ENCODE assay signal across 1 cellular context in the genomic region with DNA sequence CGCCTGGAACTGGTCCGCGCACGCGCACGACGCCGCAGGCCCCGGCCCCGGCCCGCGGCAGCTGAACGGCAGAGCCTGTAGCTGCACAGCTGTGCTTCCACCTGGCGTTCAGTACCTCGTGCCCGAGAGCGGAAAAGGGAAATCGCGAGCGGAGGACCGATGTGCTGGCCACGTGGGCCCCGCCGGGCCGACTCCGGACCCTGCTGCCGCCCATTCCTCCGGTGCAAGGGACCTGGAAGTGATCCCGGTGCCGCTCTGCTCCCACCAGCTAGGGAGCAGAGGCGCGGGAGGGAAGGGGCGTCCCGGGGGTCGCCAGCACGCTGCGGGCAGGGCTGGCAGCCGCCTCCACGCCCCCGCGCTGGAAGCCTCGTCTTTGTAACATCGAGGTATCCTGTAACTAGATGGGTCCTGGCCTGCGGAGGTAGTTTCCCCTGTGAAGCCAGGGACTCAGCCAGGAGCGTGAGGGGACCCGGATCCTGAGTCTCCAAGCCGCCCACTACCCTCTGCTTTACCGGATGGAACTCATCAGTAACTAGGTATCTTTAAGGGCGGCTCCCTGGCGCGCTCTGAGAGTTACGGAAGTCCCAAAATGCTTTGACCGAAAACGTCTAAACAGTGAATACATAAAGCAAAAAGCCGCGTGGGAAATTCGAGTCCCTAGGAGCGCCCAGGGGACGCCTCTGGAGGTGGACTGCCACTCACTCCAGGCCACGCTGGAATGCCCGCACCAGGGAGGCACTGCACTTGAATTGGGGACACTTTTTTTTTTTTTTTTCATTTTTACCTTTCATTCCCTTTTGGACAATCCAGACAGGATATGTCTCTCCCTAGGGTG.
TF ChIP-seq lines count a peak whose summit lies in the region.

No MANE protein-coding gene starts in this region.

TF ChIP-seq in K562, 482 proteins besides CTCF, POLR2A, EP300 and RAD21 (continued from another document and continues in another):
- TF ChIP-seq, protein P1, sequence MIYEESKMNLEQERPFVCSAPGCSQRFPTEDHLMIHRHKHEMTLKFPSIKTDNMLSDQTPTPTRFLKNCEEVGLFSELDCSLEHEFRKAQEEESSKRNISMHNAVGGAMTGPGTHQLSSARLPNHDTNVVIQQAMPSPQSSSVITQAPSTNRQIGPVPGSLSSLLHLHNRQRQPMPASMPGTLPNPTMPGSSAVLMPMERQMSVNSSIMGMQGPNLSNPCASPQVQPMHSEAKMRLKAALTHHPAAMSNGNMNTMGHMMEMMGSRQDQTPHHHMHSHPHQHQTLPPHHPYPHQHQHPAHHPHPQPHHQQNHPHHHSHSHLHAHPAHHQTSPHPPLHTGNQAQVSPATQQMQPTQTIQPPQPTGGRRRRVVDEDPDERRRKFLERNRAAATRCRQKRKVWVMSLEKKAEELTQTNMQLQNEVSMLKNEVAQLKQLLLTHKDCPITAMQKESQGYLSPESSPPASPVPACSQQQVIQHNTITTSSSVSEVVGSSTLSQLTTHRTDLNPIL (CRISPR knock-in tag; IDR thresholded peaks at IDR 0.05) = no peak
- peak; percentile 80; the same call in 1 of the 2 replicates for TF ChIP-seq ZBTB17 (CRISPR knock-in tag; IDR thresholded peaks at IDR 0.05)
- TF ChIP-seq, protein P2, sequence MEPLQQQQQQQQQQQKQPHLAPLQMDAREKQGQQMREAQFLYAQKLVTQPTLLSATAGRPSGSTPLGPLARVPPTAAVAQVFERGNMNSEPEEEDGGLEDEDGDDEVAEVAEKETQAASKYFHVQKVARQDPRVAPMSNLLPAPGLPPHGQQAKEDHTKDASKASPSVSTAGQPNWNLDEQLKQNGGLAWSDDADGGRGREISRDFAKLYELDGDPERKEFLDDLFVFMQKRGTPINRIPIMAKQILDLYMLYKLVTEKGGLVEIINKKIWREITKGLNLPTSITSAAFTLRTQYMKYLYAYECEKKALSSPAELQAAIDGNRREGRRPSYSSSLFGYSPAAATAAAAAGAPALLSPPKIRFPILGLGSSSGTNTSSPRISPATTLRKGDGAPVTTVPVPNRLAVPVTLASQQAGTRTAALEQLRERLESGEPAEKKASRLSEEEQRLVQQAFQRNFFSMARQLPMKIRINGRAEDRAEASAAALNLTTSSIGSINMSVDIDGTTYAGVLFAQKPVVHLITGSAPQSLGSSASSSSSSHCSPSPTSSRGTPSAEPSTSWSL (CRISPR knock-in tag; IDR thresholded peaks at IDR 0.05; ENCODE audit: borderline replicate concordance) = no peak
- TF ChIP-seq NCOA4 (IDR thresholded peaks at IDR 0.05; ENCODE audit: partially characterized antibody) = no peak
- peak; percentile 86 for TF ChIP-seq ZFX (CRISPR knock-in tag; IDR thresholded peaks at IDR 0.05)
- TF ChIP-seq, protein P3, sequence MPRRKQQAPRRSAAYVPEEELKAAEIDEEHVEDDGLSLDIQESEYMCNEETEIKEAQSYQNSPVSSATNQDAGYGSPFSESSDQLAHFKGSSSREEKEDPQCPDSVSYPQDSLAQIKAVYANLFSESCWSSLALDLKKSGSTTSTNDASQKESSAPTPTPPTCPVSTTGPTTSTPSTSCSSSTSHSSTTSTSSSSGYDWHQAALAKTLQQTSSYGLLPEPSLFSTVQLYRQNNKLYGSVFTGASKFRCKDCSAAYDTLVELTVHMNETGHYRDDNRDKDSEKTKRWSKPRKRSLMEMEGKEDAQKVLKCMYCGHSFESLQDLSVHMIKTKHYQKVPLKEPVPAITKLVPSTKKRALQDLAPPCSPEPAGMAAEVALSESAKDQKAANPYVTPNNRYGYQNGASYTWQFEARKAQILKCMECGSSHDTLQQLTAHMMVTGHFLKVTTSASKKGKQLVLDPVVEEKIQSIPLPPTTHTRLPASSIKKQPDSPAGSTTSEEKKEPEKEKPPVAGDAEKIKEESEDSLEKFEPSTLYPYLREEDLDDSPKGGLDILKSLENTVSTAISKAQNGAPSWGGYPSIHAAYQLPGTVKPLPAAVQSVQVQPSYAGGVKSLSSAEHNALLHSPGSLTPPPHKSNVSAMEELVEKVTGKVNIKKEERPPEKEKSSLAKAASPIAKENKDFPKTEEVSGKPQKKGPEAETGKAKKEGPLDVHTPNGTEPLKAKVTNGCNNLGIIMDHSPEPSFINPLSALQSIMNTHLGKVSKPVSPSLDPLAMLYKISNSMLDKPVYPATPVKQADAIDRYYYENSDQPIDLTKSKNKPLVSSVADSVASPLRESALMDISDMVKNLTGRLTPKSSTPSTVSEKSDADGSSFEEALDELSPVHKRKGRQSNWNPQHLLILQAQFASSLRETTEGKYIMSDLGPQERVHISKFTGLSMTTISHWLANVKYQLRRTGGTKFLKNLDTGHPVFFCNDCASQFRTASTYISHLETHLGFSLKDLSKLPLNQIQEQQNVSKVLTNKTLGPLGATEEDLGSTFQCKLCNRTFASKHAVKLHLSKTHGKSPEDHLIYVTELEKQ (CRISPR knock-in tag; IDR thresholded peaks at IDR 0.05) = no peak
- TF ChIP-seq, protein P4, sequence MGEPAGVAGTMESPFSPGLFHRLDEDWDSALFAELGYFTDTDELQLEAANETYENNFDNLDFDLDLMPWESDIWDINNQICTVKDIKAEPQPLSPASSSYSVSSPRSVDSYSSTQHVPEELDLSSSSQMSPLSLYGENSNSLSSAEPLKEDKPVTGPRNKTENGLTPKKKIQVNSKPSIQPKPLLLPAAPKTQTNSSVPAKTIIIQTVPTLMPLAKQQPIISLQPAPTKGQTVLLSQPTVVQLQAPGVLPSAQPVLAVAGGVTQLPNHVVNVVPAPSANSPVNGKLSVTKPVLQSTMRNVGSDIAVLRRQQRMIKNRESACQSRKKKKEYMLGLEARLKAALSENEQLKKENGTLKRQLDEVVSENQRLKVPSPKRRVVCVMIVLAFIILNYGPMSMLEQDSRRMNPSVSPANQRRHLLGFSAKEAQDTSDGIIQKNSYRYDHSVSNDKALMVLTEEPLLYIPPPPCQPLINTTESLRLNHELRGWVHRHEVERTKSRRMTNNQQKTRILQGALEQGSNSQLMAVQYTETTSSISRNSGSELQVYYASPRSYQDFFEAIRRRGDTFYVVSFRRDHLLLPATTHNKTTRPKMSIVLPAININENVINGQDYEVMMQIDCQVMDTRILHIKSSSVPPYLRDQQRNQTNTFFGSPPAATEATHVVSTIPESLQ (CRISPR knock-in tag; IDR thresholded peaks at IDR 0.05) = peak; percentile 94
- peak; percentile 50; the same call in 1 of the 2 replicates for TF ChIP-seq NR2C2 (CRISPR knock-in tag; IDR thresholded peaks at IDR 0.05)
- peak; percentile 34; the same call in 1 of the 2 replicates for TF ChIP-seq NR2C2 (tag; IDR thresholded peaks at IDR 0.05)
- TF ChIP-seq NCOA2 (IDR thresholded peaks at IDR 0.05; ENCODE audit: partially characterized antibody in 2 of 2) = no peak
- TF ChIP-seq HMGN3 (IDR thresholded peaks at IDR 0.05; ENCODE audit: borderline replicate concordance, extremely low read depth, insufficient read length, low read depth, low read length) = peak; percentile 57
- TF ChIP-seq, protein P5, sequence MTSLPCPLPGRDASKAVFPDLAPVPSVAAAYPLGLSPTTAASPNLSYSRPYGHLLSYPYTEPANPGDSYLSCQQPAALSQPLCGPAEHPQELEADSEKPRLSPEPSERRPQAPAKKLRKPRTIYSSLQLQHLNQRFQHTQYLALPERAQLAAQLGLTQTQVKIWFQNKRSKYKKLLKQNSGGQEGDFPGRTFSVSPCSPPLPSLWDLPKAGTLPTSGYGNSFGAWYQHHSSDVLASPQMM (CRISPR knock-in tag; IDR thresholded peaks at IDR 0.05) = no peak
- TF ChIP-seq, protein P6, sequence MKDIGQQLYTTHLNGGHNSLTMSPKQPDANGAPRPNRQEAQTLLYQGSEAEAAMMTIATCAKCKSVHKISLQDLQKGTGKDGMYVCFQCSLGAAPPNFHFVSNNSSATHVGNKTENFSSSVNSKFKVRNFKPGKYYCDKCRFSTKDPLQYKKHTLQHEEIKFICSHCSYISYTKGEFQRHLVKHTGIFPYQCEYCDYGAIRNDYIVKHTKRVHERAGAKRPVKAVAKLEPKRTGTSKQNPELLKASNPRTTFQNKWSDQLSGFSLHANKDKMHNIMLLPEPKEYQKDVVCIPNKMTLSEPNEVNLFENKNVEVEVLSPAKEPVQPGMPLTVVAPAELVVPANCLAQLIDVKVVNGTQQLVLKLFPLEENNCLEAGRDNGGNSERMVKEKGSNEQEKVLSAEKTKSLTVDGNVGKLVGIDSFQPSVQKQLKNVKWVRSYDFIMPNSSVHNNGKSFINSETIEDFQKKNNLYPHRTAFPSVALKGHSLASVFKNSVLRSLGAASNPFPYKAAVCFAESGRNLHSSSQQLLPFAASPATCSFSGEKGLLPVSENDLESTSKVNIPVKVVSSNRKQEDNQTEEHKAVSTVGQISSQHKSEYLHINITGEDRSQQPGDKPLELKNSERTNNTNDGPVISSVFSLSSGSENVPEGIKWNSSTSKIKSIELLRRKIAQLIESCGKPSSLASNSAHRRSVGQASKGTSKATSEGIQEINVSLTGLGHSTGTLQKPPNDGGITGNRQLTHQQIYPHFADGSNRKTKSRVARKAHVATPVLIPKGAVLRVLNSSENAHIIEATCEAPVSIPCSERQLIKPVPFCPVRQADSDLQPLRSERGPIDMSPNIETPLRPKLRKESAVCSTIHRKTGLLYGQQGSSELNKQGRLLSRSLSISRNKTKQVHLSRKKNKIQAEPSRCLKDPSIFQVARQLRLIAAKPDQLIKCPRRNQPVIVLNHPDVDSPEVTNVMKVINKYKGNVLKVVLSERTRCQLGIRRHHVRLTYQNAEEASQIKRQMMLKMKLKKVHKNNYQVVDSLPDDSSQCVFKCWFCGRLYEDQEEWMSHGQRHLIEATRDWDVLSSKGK (CRISPR knock-in tag; IDR thresholded peaks at IDR 0.05) = no peak
- TF ChIP-seq, protein P7, sequence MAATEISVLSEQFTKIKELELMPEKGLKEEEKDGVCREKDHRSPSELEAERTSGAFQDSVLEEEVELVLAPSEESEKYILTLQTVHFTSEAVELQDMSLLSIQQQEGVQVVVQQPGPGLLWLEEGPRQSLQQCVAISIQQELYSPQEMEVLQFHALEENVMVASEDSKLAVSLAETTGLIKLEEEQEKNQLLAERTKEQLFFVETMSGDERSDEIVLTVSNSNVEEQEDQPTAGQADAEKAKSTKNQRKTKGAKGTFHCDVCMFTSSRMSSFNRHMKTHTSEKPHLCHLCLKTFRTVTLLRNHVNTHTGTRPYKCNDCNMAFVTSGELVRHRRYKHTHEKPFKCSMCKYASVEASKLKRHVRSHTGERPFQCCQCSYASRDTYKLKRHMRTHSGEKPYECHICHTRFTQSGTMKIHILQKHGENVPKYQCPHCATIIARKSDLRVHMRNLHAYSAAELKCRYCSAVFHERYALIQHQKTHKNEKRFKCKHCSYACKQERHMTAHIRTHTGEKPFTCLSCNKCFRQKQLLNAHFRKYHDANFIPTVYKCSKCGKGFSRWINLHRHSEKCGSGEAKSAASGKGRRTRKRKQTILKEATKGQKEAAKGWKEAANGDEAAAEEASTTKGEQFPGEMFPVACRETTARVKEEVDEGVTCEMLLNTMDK (IDR thresholded peaks at IDR 0.05; ENCODE audit: borderline replicate concordance, insufficient read depth, low read depth, low read length, poor library complexity, severe bottlenecking) = no peak
- peak; percentile 14 for TF ChIP-seq TAF1 (IDR thresholded peaks at IDR 0.05; ENCODE audit: control insufficient read depth, extremely low read depth, insufficient read depth, low read length, severe bottlenecking)
- peak; percentile 27; the same call in 1 of the 2 replicates for TF ChIP-seq JUN (IDR thresholded peaks at IDR 0.05; ENCODE audit: borderline replicate concordance, low read depth, low read length)
- TF ChIP-seq JUN (CRISPR knock-in tag; IDR thresholded peaks at IDR 0.05; ENCODE audit: borderline replicate concordance) = no peak
- TF ChIP-seq RUNX1 (IDR thresholded peaks at IDR 0.05; ENCODE audit: low read depth) = no peak
- no peak for TF ChIP-seq ELF4 (CRISPR knock-in tag; IDR thresholded peaks at IDR 0.05)
- TF ChIP-seq, protein P8, sequence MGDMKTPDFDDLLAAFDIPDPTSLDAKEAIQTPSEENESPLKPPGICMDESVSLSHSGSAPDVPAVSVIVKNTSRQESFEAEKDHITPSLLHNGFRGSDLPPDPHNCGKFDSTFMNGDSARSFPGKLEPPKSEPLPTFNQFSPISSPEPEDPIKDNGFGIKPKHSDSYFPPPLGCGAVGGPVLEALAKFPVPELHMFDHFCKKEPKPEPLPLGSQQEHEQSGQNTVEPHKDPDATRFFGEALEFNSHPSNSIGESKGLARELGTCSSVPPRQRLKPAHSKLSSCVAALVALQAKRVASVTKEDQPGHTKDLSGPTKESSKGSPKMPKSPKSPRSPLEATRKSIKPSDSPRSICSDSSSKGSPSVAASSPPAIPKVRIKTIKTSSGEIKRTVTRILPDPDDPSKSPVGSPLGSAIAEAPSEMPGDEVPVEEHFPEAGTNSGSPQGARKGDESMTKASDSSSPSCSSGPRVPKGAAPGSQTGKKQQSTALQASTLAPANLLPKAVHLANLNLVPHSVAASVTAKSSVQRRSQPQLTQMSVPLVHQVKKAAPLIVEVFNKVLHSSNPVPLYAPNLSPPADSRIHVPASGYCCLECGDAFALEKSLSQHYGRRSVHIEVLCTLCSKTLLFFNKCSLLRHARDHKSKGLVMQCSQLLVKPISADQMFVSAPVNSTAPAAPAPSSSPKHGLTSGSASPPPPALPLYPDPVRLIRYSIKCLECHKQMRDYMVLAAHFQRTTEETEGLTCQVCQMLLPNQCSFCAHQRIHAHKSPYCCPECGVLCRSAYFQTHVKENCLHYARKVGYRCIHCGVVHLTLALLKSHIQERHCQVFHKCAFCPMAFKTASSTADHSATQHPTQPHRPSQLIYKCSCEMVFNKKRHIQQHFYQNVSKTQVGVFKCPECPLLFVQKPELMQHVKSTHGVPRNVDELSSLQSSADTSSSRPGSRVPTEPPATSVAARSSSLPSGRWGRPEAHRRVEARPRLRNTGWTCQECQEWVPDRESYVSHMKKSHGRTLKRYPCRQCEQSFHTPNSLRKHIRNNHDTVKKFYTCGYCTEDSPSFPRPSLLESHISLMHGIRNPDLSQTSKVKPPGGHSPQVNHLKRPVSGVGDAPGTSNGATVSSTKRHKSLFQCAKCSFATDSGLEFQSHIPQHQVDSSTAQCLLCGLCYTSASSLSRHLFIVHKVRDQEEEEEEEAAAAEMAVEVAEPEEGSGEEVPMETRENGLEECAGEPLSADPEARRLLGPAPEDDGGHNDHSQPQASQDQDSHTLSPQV (IDR thresholded peaks at IDR 0.05) = peak; percentile 93
- TF ChIP-seq SAFB2 (IDR thresholded peaks at IDR 0.05; ENCODE audit: borderline replicate concordance, low read depth, low read length, severe bottlenecking) = no peak
- TF ChIP-seq, protein P9, sequence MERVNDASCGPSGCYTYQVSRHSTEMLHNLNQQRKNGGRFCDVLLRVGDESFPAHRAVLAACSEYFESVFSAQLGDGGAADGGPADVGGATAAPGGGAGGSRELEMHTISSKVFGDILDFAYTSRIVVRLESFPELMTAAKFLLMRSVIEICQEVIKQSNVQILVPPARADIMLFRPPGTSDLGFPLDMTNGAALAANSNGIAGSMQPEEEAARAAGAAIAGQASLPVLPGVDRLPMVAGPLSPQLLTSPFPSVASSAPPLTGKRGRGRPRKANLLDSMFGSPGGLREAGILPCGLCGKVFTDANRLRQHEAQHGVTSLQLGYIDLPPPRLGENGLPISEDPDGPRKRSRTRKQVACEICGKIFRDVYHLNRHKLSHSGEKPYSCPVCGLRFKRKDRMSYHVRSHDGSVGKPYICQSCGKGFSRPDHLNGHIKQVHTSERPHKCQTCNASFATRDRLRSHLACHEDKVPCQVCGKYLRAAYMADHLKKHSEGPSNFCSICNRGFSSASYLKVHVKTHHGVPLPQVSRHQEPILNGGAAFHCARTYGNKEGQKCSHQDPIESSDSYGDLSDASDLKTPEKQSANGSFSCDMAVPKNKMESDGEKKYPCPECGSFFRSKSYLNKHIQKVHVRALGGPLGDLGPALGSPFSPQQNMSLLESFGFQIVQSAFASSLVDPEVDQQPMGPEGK (CRISPR knock-in tag; IDR thresholded peaks at IDR 0.05; ENCODE audit: borderline replicate concordance) = 0 out of 2 replicates have a peak, but pooled peaks have one; percentile 55
- TF ChIP-seq ESRRB (CRISPR knock-in tag; IDR thresholded peaks at IDR 0.05; ENCODE audit: borderline replicate concordance) = no peak
- TF ChIP-seq ZNF444 (CRISPR knock-in tag; IDR thresholded peaks at IDR 0.05) = no peak
- peak; percentile 87 for TF ChIP-seq SUPT5H (IDR thresholded peaks at IDR 0.05)
- no peak for TF ChIP-seq EWSR1 (IDR thresholded peaks at IDR 0.05; ENCODE audit: borderline replicate concordance, low read depth, partially characterized antibody)
- no peak for TF ChIP-seq ILK (tag; IDR thresholded peaks at IDR 0.05; ENCODE audit: borderline replicate concordance, low read depth)
- TF ChIP-seq KDM1A (IDR thresholded peaks at IDR 0.05) = no peak
